In the genomic region with DNA sequence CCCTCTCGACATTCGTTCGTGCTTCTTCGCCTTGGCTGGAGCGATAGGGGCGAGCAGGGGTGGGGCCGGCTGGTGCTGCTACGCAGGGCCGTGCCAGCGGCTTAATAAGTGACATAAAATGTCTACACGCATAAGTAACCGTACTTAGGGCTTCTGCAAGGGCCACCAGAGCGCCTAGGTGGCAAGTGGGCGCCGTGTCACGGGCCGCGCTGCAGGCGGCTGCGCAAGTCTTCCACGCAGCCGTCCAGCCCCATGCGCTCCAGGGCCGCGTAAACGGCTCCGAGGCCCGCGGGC, we compare ENCODE assay signal across 1 cellular context.
A peak's percentile ranks its signal among the peaks of the same experiment; 100 is the strongest.
TF ChIP-seq lines count a peak whose summit lies in the region.

No MANE protein-coding gene starts in this region.

TF ChIP-seq in HepG2, 621 proteins besides CTCF, POLR2A, EP300 and RAD21:
- TF ChIP-seq, protein P1, sequence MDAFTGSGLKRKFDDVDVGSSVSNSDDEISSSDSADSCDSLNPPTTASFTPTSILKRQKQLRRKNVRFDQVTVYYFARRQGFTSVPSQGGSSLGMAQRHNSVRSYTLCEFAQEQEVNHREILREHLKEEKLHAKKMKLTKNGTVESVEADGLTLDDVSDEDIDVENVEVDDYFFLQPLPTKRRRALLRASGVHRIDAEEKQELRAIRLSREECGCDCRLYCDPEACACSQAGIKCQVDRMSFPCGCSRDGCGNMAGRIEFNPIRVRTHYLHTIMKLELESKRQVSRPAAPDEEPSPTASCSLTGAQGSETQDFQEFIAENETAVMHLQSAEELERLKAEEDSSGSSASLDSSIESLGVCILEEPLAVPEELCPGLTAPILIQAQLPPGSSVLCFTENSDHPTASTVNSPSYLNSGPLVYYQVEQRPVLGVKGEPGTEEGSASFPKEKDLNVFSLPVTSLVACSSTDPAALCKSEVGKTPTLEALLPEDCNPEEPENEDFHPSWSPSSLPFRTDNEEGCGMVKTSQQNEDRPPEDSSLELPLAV (CRISPR knock-in tag; conservative IDR thresholded peaks at IDR 0.05; ENCODE audit: low read depth): no peak
- TF ChIP-seq MAFF (IDR thresholded peaks at IDR 0.05; ENCODE audit: low read depth, low read length) (no peak), POLR2G (IDR thresholded peaks at IDR 0.05; ENCODE audit: low read depth, low read length) (0 out of 2 replicates have a peak, but pooled peaks have one; percentile 20), KDM5A (IDR thresholded peaks at IDR 0.05; ENCODE audit: borderline replicate concordance, low read length) (no peak), ASH2L (IDR thresholded peaks at IDR 0.05; ENCODE audit: insufficient read length, low read depth, low read length) (no peak)
- TF ChIP-seq, protein P2, sequence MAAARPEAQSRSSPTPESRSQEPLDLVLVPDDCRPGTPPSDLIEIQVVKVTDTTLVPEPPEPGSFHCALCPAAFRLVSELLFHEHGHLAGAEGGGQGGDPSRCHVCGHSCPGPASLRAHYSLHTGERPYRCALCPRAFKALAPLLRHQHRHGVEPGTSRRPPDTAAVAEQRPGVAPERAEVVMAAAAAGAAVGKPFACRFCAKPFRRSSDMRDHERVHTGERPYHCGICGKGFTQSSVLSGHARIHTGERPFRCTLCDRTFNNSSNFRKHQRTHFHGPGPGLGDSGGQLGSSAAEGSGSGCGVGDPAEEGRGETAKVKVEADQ (CRISPR knock-in tag; IDR thresholded peaks at IDR 0.05; ENCODE audit: borderline replicate concordance): no peak
TF ChIP-seq in HepG2: peak in this region for 1.
